In genomic region chr2:145511946-145512345, GRCh38 we compare ENCODE assay signal across 7 cellular contexts.
"Had no signal": no experiment of that assay in that cellular context is flagged by ENCODE, and none has a peak within 500 bp of the region (broad histone marks: within the 10 kb centered on the region; RNA-seq: fewer than 3 reads in every experiment).

No MANE protein-coding gene starts in this region.

- H3K27ac Mint-ChIP-seq: GM23338, HFFc6 had no signal

- H3K9me3 Mint-ChIP-seq: GM23338, HFFc6 had no signal

- DNase-seq: H7, HFFc6, IMR-90, Karpas-422, KBM-7 had no signal

- H3K4me1 Mint-ChIP-seq: GM23338 had no signal

- H3K4me3 Mint-ChIP-seq: GM23338, HFFc6 had no signal

- FAIRE-seq: H1 had no signal
